ENCODE assay signal across 1 cellular context in the genomic region with DNA sequence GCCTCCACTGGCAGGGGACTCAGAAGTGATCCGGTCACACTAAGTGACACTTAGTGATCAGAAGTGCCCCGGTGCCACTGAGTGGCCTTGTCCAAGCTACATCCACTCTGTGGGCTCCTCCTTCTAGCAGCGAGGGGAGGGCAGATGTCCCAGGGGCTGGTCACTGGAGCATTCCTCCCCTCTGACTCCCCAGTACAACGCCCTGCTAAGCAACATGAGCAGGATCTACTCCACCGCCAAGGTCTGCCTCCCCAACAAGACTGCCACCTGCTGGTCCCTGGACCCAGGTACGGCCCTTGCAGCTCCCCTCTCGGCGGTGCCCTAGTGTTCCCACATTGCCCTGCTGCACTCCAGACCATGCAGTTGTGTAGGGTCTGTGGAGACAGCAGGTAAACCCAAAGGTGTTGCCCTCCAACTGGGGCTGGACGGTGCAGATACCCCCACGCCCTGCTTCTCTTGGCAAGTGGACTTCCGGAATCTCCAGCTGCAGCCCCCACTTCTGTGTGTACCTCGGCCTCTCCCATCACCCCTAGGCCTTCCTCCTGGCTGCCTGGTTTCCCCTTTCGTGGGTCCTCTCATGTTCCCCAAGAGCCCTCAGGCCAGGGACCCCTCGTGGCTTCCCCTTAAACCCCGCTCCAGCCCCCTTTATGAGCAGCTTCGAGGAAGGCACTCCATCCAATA.
TF ChIP-seq lines count a peak whose summit lies in the region.

No MANE protein-coding gene starts in this region.

TF ChIP-seq in HEK293, 187 proteins besides CTCF, POLR2A, EP300 and RAD21 (continued from another document):
- TF ChIP-seq ZNF394 (tag by site-specific recombination; IDR thresholded peaks at IDR 0.05; ENCODE audit: borderline replicate concordance) (0 out of 2 replicates have a peak, but pooled peaks have one; percentile 21), KLF1 (tag by site-specific recombination; IDR thresholded peaks at IDR 0.05) (peak; percentile 51; the same call in 1 of the 2 replicates), SP2 (tag by site-specific recombination; IDR thresholded peaks at IDR 0.05) (peak; percentile 60), ZBTB48 (tag by site-specific recombination; IDR thresholded peaks at IDR 0.05) (peak; percentile 58), SETDB1 (IDR thresholded peaks at IDR 0.05; ENCODE audit: insufficient read length, low read length) (no peak), ZNF654 (tag by site-specific recombination; IDR thresholded peaks at IDR 0.05; ENCODE audit: low read depth) (peak; percentile 68), ZNF157 (tag by site-specific recombination; IDR thresholded peaks at IDR 0.05) (no peak), ZEB2 (tag by site-specific recombination; IDR thresholded peaks at IDR 0.05) (0 out of 2 replicates have a peak, but pooled peaks have one; percentile 32), ZNF391 (tag by site-specific recombination; IDR thresholded peaks at IDR 0.05; ENCODE audit: borderline replicate concordance, low read depth) (0 out of 2 replicates have a peak, but pooled peaks have one; percentile 43), ZBTB26 (tag by site-specific recombination; optimal IDR thresholded peaks at IDR 0.05) (no peak), ZSCAN30 (tag by site-specific recombination; IDR thresholded peaks at IDR 0.05) (peak; percentile 29; the same call in 1 of the 2 replicates), YY2 (tag by site-specific recombination; IDR thresholded peaks at IDR 0.05) (no peak), ZNF501 (tag by site-specific recombination; IDR thresholded peaks at IDR 0.05) (no peak), ZNF701 (tag by site-specific recombination; IDR thresholded peaks at IDR 0.05) (no peak), ZNF549 (tag by site-specific recombination; IDR thresholded peaks at IDR 0.05) (no peak), ZBTB8A (tag by site-specific recombination; IDR thresholded peaks at IDR 0.05) (peak; percentile 52), ZBTB17 (tag by site-specific recombination; IDR thresholded peaks at IDR 0.05) (peak; percentile 58), ZBTB1 (tag by site-specific recombination; IDR thresholded peaks at IDR 0.05) (no peak), GFI1B (tag by site-specific recombination; IDR thresholded peaks at IDR 0.05) (no peak), ZNF558 (tag by site-specific recombination; IDR thresholded peaks at IDR 0.05) (no peak)
- TF ChIP-seq, protein P1, sequence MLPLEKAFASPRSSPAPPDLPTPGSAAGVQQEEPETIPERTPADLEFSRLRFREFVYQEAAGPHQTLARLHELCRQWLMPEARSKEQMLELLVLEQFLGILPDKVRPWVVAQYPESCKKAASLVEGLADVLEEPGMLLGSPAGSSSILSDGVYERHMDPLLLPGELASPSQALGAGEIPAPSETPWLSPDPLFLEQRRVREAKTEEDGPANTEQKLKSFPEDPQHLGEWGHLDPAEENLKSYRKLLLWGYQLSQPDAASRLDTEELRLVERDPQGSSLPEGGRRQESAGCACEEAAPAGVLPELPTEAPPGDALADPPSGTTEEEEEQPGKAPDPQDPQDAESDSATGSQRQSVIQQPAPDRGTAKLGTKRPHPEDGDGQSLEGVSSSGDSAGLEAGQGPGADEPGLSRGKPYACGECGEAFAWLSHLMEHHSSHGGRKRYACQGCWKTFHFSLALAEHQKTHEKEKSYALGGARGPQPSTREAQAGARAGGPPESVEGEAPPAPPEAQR (tag by site-specific recombination; IDR thresholded peaks at IDR 0.05), result no peak
- TF ChIP-seq, protein P2, sequence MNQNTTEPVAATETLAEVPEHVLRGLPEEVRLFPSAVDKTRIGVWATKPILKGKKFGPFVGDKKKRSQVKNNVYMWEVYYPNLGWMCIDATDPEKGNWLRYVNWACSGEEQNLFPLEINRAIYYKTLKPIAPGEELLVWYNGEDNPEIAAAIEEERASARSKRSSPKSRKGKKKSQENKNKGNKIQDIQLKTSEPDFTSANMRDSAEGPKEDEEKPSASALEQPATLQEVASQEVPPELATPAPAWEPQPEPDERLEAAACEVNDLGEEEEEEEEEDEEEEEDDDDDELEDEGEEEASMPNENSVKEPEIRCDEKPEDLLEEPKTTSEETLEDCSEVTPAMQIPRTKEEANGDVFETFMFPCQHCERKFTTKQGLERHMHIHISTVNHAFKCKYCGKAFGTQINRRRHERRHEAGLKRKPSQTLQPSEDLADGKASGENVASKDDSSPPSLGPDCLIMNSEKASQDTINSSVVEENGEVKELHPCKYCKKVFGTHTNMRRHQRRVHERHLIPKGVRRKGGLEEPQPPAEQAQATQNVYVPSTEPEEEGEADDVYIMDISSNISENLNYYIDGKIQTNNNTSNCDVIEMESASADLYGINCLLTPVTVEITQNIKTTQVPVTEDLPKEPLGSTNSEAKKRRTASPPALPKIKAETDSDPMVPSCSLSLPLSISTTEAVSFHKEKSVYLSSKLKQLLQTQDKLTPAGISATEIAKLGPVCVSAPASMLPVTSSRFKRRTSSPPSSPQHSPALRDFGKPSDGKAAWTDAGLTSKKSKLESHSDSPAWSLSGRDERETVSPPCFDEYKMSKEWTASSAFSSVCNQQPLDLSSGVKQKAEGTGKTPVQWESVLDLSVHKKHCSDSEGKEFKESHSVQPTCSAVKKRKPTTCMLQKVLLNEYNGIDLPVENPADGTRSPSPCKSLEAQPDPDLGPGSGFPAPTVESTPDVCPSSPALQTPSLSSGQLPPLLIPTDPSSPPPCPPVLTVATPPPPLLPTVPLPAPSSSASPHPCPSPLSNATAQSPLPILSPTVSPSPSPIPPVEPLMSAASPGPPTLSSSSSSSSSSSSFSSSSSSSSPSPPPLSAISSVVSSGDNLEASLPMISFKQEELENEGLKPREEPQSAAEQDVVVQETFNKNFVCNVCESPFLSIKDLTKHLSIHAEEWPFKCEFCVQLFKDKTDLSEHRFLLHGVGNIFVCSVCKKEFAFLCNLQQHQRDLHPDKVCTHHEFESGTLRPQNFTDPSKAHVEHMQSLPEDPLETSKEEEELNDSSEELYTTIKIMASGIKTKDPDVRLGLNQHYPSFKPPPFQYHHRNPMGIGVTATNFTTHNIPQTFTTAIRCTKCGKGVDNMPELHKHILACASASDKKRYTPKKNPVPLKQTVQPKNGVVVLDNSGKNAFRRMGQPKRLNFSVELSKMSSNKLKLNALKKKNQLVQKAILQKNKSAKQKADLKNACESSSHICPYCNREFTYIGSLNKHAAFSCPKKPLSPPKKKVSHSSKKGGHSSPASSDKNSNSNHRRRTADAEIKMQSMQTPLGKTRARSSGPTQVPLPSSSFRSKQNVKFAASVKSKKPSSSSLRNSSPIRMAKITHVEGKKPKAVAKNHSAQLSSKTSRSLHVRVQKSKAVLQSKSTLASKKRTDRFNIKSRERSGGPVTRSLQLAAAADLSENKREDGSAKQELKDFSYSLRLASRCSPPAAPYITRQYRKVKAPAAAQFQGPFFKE (tag by site-specific recombination; IDR thresholded peaks at IDR 0.05; ENCODE audit: borderline replicate concordance), result no peak
- TF ChIP-seq, protein P3, sequence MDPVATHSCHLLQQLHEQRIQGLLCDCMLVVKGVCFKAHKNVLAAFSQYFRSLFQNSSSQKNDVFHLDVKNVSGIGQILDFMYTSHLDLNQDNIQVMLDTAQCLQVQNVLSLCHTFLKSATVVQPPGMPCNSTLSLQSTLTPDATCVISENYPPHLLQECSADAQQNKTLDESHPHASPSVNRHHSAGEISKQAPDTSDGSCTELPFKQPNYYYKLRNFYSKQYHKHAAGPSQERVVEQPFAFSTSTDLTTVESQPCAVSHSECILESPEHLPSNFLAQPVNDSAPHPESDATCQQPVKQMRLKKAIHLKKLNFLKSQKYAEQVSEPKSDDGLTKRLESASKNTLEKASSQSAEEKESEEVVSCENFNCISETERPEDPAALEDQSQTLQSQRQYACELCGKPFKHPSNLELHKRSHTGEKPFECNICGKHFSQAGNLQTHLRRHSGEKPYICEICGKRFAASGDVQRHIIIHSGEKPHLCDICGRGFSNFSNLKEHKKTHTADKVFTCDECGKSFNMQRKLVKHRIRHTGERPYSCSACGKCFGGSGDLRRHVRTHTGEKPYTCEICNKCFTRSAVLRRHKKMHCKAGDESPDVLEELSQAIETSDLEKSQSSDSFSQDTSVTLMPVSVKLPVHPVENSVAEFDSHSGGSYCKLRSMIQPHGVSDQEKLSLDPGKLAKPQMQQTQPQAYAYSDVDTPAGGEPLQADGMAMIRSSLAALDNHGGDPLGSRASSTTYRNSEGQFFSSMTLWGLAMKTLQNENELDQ (tag by site-specific recombination; IDR thresholded peaks at IDR 0.05; ENCODE audit: low read depth), result no peak
- TF ChIP-seq, protein P4, sequence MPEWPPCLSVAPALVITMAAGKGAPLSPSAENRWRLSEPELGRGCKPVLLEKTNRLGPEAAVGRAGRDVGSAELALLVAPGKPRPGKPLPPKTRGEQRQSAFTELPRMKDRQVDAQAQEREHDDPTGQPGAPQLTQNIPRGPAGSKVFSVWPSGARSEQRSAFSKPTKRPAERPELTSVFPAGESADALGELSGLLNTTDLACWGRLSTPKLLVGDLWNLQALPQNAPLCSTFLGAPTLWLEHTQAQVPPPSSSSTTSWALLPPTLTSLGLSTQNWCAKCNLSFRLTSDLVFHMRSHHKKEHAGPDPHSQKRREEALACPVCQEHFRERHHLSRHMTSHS (tag by site-specific recombination; IDR thresholded peaks at IDR 0.05), result no peak
